ENCODE assay signal across 17 cellular contexts in the genomic region with DNA sequence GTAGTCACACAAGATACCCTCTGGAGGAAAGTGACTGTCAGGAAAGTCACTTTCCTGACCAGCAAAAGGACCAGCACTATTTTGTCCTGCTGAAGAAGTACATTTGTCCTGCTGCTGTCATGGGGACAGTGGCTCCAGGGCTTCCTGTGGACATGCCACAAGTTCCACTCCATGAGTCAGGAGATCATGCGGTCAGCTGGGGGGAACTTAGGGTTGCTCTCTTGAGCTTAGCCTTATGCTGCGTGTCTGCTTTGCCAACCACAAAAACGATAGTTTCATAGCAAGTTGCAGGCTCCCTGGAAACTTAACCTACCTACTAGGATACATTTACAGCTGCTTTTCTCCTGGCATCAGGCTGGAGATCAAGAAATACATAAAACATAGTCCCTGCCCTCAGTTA. TPM values are rescaled to one million over a fixed set of nuclear protein-coding genes. Genes with fewer than 3 reads are reported as not detected.
A peak's percentile ranks its signal among the peaks of the same experiment; 100 is the strongest.
DNase-seq lines count a peak whose midpoint lies in the region; ATAC-seq lines count a peak whose summit lies in the region.
"Had no signal": no experiment of that assay in that cellular context is flagged by ENCODE, and none has a peak within 500 bp of the region (broad histone marks: within the 10 kb centered on the region; RNA-seq: fewer than 3 reads in every experiment).

No MANE protein-coding gene starts in this region.

- peaks cover 48% of the 10 kb centered on the region for H3K4me1 Mint-ChIP-seq in dendritic cell treated with granulocyte-macrophage colony-stimulating factor and Interleukin-4, amounts not matched to agents 40 ng/mL and 50 ng/mL, for 4 days (ENCODE audit: low read depth)
- H3K4me1 Mint-ChIP-seq in activated naive CD4-positive, alpha-beta T cell treated with anti-CD3 and anti-CD28 coated beads, Interleukin-2, amount 10 ng/mL, durations not matched to agents 7 days and 5 days = peaks cover 12% of the 10 kb centered on the region

- intact Hi-C loops in dendritic cell treated with granulocyte-macrophage colony-stimulating factor and Interleukin-4, amounts not matched to agents 40 ng/mL and 50 ng/mL, for 4 days (cut with micrococcal nuclease) = loop anchor here (10.0 kb wide), 1 partner anchor 51 kb away; no protein-coding TSS in a partner anchor

- CTCF ChIA-PET in activated naive CD4-positive, alpha-beta T cell treated with anti-CD3 and anti-CD28 coated beads, Interleukin-2, amount 10 ng/mL, durations not matched to agents 7 days and 5 days (lab: Charles Lee) = interaction anchor here (1.1 to 1.5 kb wide), 2 partner anchors 104 to 119 kb away, joined by 3 read pairs; no protein-coding TSS in a partner anchor

- no peaks in the 10 kb centered on the region for H3K9me3 Mint-ChIP-seq in dendritic cell treated with granulocyte-macrophage colony-stimulating factor and Interleukin-4, amounts not matched to agents 40 ng/mL and 50 ng/mL, for 4 days
- H3K9me3 Mint-ChIP-seq in activated naive CD4-positive, alpha-beta T cell treated with anti-CD3 and anti-CD28 coated beads, Interleukin-2, amount 10 ng/mL, durations not matched to agents 7 days and 5 days = no peaks in the 10 kb centered on the region

- no peaks in the 10 kb centered on the region for H3K27me3 Mint-ChIP-seq in dendritic cell treated with granulocyte-macrophage colony-stimulating factor and Interleukin-4, amounts not matched to agents 40 ng/mL and 50 ng/mL, for 4 days
- H3K27me3 Mint-ChIP-seq in activated naive CD4-positive, alpha-beta T cell treated with anti-CD3 and anti-CD28 coated beads, Interleukin-2, amount 10 ng/mL, durations not matched to agents 7 days and 5 days = peaks cover 23% of the 10 kb centered on the region

- ATAC-seq in HG03108 (IDR thresholded peaks at IDR 0.05; ENCODE audit: unreplicated experiment) = no peak

- peak; percentile 56 for DNase-seq in EL
- DNase-seq in LHCN-M2 (ENCODE audit: low read depth) = peak; percentile 78
- DNase-seq in putamen (ENCODE audit: low spot score) = peak; percentile 28
- DNase-seq in cerebellum (ENCODE audit: low spot score) = no peak
- no peak for DNase-seq in activated naive CD4-positive, alpha-beta T cell treated with anti-CD3 and anti-CD28 coated beads, Interleukin-2, amount 10 ng/mL, durations not matched to agents 7 days and 5 days
- no peak for DNase-seq in HPDE6-E6E7 (ENCODE audit: extremely low spot score)
- DNase-seq: activated CD4-positive, CD25-positive, alpha-beta regulatory T cell treated with anti-CD3 and anti-CD28 coated beads, Interleukin-2, amount 50 U/mL, for 72 hours; Caco-2; NCI-H1105; NCI-H510A; nephron progenitor cell; stimulated activated CD8-positive, alpha-beta memory T cell treated with anti-CD3 and anti-CD28 coated beads, Interleukin-4, amount 100 ng/mL, for 48 hours had no signal

- peak overlapping the region; percentile 71 for H3K27ac Mint-ChIP-seq in dendritic cell treated with granulocyte-macrophage colony-stimulating factor and Interleukin-4, amounts not matched to agents 40 ng/mL and 50 ng/mL, for 4 days
- no peak overlapping the region for H3K27ac Mint-ChIP-seq in activated naive CD4-positive, alpha-beta T cell treated with anti-CD3 and anti-CD28 coated beads, Interleukin-2, amount 10 ng/mL, durations not matched to agents 7 days and 5 days
- H3K27ac Mint-ChIP-seq: activated T-helper 1 cell treated with anti-CD3 and anti-CD28 coated beads, Interleukin-12 subunit alpha, Interleukin-12 subunit beta, Interleukin-2, Interleukin-4 antibody, amounts not matched to agents 30 ng/mL and 10 ng/mL and 1 ng/mL, durations not matched to agents 14 hours and 24 hours and 36 hours; nephron progenitor cell had no signal

- no peaks in the 10 kb centered on the region for H3K36me3 Mint-ChIP-seq in dendritic cell treated with granulocyte-macrophage colony-stimulating factor and Interleukin-4, amounts not matched to agents 40 ng/mL and 50 ng/mL, for 4 days (ENCODE audit: low read depth)
- H3K36me3 Mint-ChIP-seq in activated naive CD4-positive, alpha-beta T cell treated with anti-CD3 and anti-CD28 coated beads, Interleukin-2, amount 10 ng/mL, durations not matched to agents 7 days and 5 days = no peaks in the 10 kb centered on the region

- H3K4me3 Mint-ChIP-seq in dendritic cell treated with granulocyte-macrophage colony-stimulating factor and Interleukin-4, amounts not matched to agents 40 ng/mL and 50 ng/mL, for 4 days = no peak overlapping the region
- no peak overlapping the region for H3K4me3 Mint-ChIP-seq in activated naive CD4-positive, alpha-beta T cell treated with anti-CD3 and anti-CD28 coated beads, Interleukin-2, amount 10 ng/mL, durations not matched to agents 7 days and 5 days
- H3K4me3 Mint-ChIP-seq: activated T-helper 1 cell treated with anti-CD3 and anti-CD28 coated beads, Interleukin-12 subunit alpha, Interleukin-12 subunit beta, Interleukin-2, Interleukin-4 antibody, amounts not matched to agents 30 ng/mL and 10 ng/mL and 1 ng/mL, durations not matched to agents 14 hours and 24 hours and 36 hours; nephron progenitor cell had no signal

RNA-seq across cellular contexts. Expression of gene ALOX5, which starts 19.8 kb away (rescaled TPM):
- total RNA-seq in LHCN-M2 (2014; rRNA removed) (not detected in 2 replicates), cerebellum (2.0 TPM)
- not detected for polyA plus RNA-seq in LHCN-M2 (2012)
- total RNA-seq: Caco-2, SJSA1 had no signal

RNA-seq across cellular contexts. Expression of gene OR13A1, which starts 38.9 kb away (rescaled TPM):
- not detected in 2 replicates for total RNA-seq in LHCN-M2 (2014; rRNA removed)
- polyA plus RNA-seq in LHCN-M2 (2012) = not detected
- 0.45 TPM for total RNA-seq in cerebellum
- total RNA-seq: activated T-helper 1 cell treated with anti-CD3 and anti-CD28 coated beads, Interleukin-12 subunit alpha, Interleukin-12 subunit beta, Interleukin-2, Interleukin-4 antibody, amounts not matched to agents 30 ng/mL and 10 ng/mL and 1 ng/mL, durations not matched to agents 14 hours and 24 hours and 36 hours; Caco-2; epithelial cell of proximal tubule; SJSA1 had no signal

Comparison
In these comparisons a context has a peak if more than half of its experiments do, and no peak if none do; other contexts are left out.
1. DNase-seq: peak in EL (single experiment), LHCN-M2 (single experiment) and putamen (single experiment); none in cerebellum (single experiment), activated naive CD4-positive, alpha-beta T cell treated with anti-CD3 and anti-CD28 coated beads, Interleukin-2, amount 10 ng/mL, durations not matched to agents 7 days and 5 days (single experiment) and HPDE6-E6E7 (single experiment).